Comparison of ENCODE assay signal across 8 cellular contexts in genomic region chr1:10032287-10032589, GRCh38. TPM values are rescaled to one million over a fixed set of nuclear protein-coding genes. Genes with fewer than 3 reads are reported as not detected.
DNase-seq lines count a peak whose midpoint lies in the region; ATAC-seq and TF ChIP-seq lines count a peak whose summit lies in the region.

No MANE protein-coding gene starts in this region.

- H3K4me1 Mint-ChIP-seq in chondrocyte (ENCODE audit: low read depth) (peaks cover 35% of the 10 kb centered on the region), natural killer cell (peaks cover 24% of the 10 kb centered on the region in 2 donors)

- H3K27ac Mint-ChIP-seq in chondrocyte (ENCODE audit: unreplicated experiment) (peak overlapping the region; percentile 96), natural killer cell (peak overlapping the region; percentile 83 to 98)

- intact Hi-C loops in natural killer cell (cut with micrococcal nuclease), result loop anchor here (1.0 to 2.0 kb wide), 4 partner anchors 82 to 157 kb away; partner anchors contain the start of genes CTNNBIP1, LZIC and NMNAT1

- ATAC-seq in natural killer cell (no peak), GM18907 (IDR thresholded peaks at IDR 0.05; ENCODE audit: unreplicated experiment) (no peak)

- peak overlapping the region; percentile 29 for H3K4me3 ChIP-seq in AG09309 (ENCODE audit: control insufficient read depth, low read depth, low read length)
- peak overlapping the region; percentile 49 for H3K4me3 ChIP-seq in Jurkat, Clone E6-1 (ENCODE audit: low read length)

- H3K4me3 Mint-ChIP-seq in chondrocyte (ENCODE audit: unreplicated experiment) (peak overlapping the region; percentile 73), natural killer cell (peak overlapping the region; percentile 83)

- DNase-seq in AG09309 (ENCODE audit: low read depth) (no peak), chondrocyte (ENCODE audit: low spot score) (no peak), natural killer cell (no peak), NCI-H2029 (lab: John Stamatoyannopoulos, UW) (no peak), DMS 273 treated with DMSO at 0.1 percent for 48 hours (lab: John Stamatoyannopoulos, UW) (no peak)
- no peak for DNase-seq in Jurkat, Clone E6-1 (ENCODE audit: low read depth, low spot score)
- no peak for DNase-seq in stimulated activated CD4-positive, alpha-beta T cell treated with anti-CD3 and anti-CD28 coated beads, Interleukin-4, amount 100 ng/mL, for 4 hours

- H3K9me3 Mint-ChIP-seq in chondrocyte (ENCODE audit: low read depth) (no peaks in the 10 kb centered on the region), natural killer cell (no peaks in the 10 kb centered on the region)

- H3K36me3 Mint-ChIP-seq in chondrocyte (ENCODE audit: low read depth), result no peaks in the 10 kb centered on the region
- no peaks in the 10 kb centered on the region for H3K36me3 Mint-ChIP-seq in natural killer cell

- no peak for TF ChIP-seq CTCF in AG09309 (IDR thresholded peaks at IDR 0.05; ENCODE audit: control insufficient read depth, insufficient read depth, low read depth, low read length, missing control alignments)
- no peak for TF ChIP-seq CTCF in chondrocyte (IDR thresholded peaks at IDR 0.05)
- TF ChIP-seq CTCF in natural killer cell (IDR thresholded peaks at IDR 0.05), result no peak

- no peaks in the 10 kb centered on the region for H3K27me3 Mint-ChIP-seq in chondrocyte (ENCODE audit: low read depth)
- H3K27me3 Mint-ChIP-seq in natural killer cell (ENCODE audit: low read depth in 2 of 2), result no peaks in the 10 kb centered on the region

RNA-seq across cellular contexts. Expression of gene UBE4B, which starts 0.5 kb away (rescaled TPM):
- polyA plus RNA-seq in Jurkat, Clone E6-1 (2012; ENCODE audit: insufficient read depth, insufficient read length), result 27.3 TPM
- total RNA-seq in chondrocyte (46.3 to 51.9 TPM (median 47.1 TPM) in 3 replicates), natural killer cell (10 to 100 TPM; 37.0 to 48.0 (median 41.4) TPM)

RNA-seq across cellular contexts. Expression of gene RBP7, which starts 35.2 kb away (rescaled TPM):
- not detected for polyA plus RNA-seq in Jurkat, Clone E6-1 (2012; ENCODE audit: insufficient read depth, insufficient read length)
- total RNA-seq in chondrocyte (0.47 TPM in 1 of 3 replicates, not detected in the others), natural killer cell (1 to 10 TPM in 2 of 3 donors, under 1 TPM in 1; 0.89 to 2.3 (median 1.5) TPM)
